ENCODE assay signal across 20 cellular contexts in the genomic region with DNA sequence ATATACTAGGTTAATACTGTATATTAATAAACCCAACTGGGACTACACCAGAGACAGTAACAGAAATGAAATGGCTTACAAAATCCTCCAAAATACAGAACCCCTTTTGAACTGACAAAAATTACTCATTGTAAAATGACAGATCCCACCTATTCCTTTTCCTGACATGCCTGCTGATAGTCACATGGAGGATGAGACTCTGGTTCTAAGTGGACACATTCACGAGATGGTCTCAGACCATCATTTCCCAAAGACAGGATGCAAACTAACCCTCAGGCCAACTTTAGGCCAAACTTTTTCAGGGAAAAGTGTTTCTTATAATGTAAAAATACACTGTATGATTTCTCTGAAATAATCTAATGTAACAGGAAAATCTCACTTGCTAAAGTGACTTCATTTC.
"Had no signal": no experiment of that assay in that cellular context is flagged by ENCODE, and none has a peak within 500 bp of the region (broad histone marks: within the 10 kb centered on the region; RNA-seq: fewer than 3 reads in every experiment).

No MANE protein-coding gene starts in this region.

- H3K9me3 Mint-ChIP-seq: mesothelial cell of epicardium; natural killer cell; neural crest cell; stimulated activated effector memory CD8-positive, alpha-beta T cell treated with anti-CD3 and anti-CD28 coated beads, Interleukin-12 subunit alpha, Interleukin-12 subunit beta, amount 100 ng/mL, for 72 hours had no signal

- H3K27ac Mint-ChIP-seq: mesothelial cell of epicardium; natural killer cell; progenitor cell of endocrine pancreas; stimulated activated effector memory CD8-positive, alpha-beta T cell treated with anti-CD3 and anti-CD28 coated beads, Interleukin-12 subunit alpha, Interleukin-12 subunit beta, amount 100 ng/mL, for 72 hours had no signal

- H3K27me3 ChIP-seq: gastrocnemius medialis, pancreas, suprapubic skin, tibial artery, upper lobe of left lung, uterus had no signal

- H3K4me3 ChIP-seq: gastrocnemius medialis, pancreas, suprapubic skin, tibial artery, upper lobe of left lung, uterus had no signal

- H3K9me3 ChIP-seq: gastrocnemius medialis, pancreas, suprapubic skin, tibial artery, upper lobe of left lung, uterus had no signal

- DNase-seq: effector memory CD4-positive, alpha-beta T cell; gastrocnemius medialis; glutamatergic neuron; islet precursor cell; natural killer cell; occipital lobe; pancreas; right cardiac atrium; small intestine; stimulated activated CD4-positive, alpha-beta T cell treated with anti-CD3 and anti-CD28 coated beads, Interleukin-2, amount 100 ng/mL, for 48 hours; stimulated activated CD8-positive, alpha-beta memory T cell treated with anti-CD3 and anti-CD28 coated beads, Interleukin-4, amount 100 ng/mL, for 48 hours; stimulated activated naive CD8-positive, alpha-beta T cell treated with anti-CD3 and anti-CD28 coated beads, Interleukin-15, Interleukin-2, amounts not matched to agents 100 U/mL and 50 U/mL, for 24 hours; tibial artery; upper lobe of left lung; uterus had no signal

- H3K27me3 Mint-ChIP-seq: progenitor cell of endocrine pancreas had no signal

- H3K27ac ChIP-seq: gastrocnemius medialis, pancreas, suprapubic skin, tibial artery, upper lobe of left lung, uterus had no signal

- H3K36me3 ChIP-seq: uterus had no signal

- H3K4me3 Mint-ChIP-seq: mesothelial cell of epicardium; natural killer cell; neural crest cell; stimulated activated effector memory CD8-positive, alpha-beta T cell treated with anti-CD3 and anti-CD28 coated beads, Interleukin-12 subunit alpha, Interleukin-12 subunit beta, amount 100 ng/mL, for 72 hours had no signal

- H3K4me1 ChIP-seq: pancreas, uterus had no signal
